8 cellular contexts compared by ENCODE assay signal in the genomic region with DNA sequence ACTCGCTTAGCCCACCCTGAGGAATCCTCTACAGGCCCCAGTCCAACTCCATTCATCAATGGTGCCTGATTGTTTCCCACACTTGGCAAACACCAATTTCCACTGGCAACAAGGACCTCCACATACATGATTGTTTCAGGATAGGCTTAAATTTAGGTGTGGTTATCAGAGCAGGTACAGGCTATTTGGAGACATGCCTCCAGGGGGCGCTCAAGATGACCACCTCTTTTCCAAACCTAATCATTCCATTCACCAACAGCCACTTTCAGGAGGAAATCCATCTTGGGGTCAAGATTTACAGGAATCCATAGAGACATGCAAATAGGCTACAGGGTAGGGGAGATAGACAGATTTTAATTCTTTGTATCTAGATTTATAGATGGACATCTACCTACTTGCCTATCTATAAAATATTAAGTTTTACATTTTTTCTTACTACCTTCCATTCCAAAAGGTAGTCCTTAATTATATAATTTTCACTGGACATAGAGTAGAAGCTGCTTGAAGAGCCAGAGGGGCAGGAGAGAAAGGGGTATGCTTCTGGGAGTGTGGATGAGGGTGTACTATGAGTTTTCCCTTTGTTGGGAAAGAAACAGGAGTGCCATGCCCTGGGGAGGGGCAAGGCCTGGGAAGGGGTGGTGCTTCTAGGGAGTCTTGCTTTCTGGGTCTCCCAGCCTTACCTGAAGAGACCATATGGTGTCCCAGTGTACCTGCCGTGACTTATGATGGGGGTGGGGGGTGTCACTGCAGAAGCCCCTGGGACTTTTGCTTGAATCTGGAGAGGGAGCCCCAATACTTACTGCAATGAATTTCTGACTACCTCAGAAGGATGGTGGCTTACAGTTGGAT. TPM values are rescaled to one million over a fixed set of nuclear protein-coding genes. Genes with fewer than 3 reads are reported as not detected.
DNase-seq lines count a peak whose midpoint lies in the region; ATAC-seq and TF ChIP-seq lines count a peak whose summit lies in the region.

No MANE protein-coding gene starts in this region.

- CTCF ChIA-PET in PC-9 (lab: Charles Lee), result no interaction called here

- H4K20me1 ChIP-seq in PC-9 (ENCODE audit: insufficient read depth) (no peaks in the 10 kb centered on the region), hepatocyte (ENCODE audit: insufficient read depth, poor library complexity, severe bottlenecking) (no peaks in the 10 kb centered on the region)

- no peak overlapping the region for H3K4me2 ChIP-seq in PC-9
- H3K4me2 ChIP-seq in hepatocyte, result no peak overlapping the region

- no peaks in the 10 kb centered on the region for H3F3A ChIP-seq in PC-9 (ENCODE audit: insufficient read depth, low read depth)

- H3K4me3 ChIP-seq in BE2C (ENCODE audit: low read depth, low read length) (no peak overlapping the region), PC-9 (no peak overlapping the region), hepatocyte (no peak overlapping the region)

- no peak for ATAC-seq in GM21367 (IDR thresholded peaks at IDR 0.05; ENCODE audit: unreplicated experiment)

- no peak overlapping the region for H2AFZ ChIP-seq in PC-9
- no peak overlapping the region for H2AFZ ChIP-seq in hepatocyte

- 50% methylated on average over 3 of the region's 3 CpGs for WGBS in hepatocyte (ENCODE audit: low lambda C conversion rate, missing lambda C conversion rate)

- H3K79me2 ChIP-seq in PC-9 (ENCODE audit: low read depth), result no peaks in the 10 kb centered on the region
- no peaks in the 10 kb centered on the region for H3K79me2 ChIP-seq in hepatocyte

- H3K9me2 ChIP-seq in PC-9 (ENCODE audit: insufficient read depth) (no peaks in the 10 kb centered on the region), hepatocyte (replicated peaks; ENCODE audit: insufficient read depth) (no peaks in the 10 kb centered on the region)

- H3K27ac ChIP-seq in PC-9, result no peak overlapping the region
- H3K27ac ChIP-seq in hepatocyte, result no peak overlapping the region

- TF ChIP-seq CTCF in BE2C (IDR thresholded peaks at IDR 0.05; ENCODE audit: low read depth, low read length) (peak; percentile 88), GM12874 (IDR thresholded peaks at IDR 0.05; ENCODE audit: insufficient read depth, low read depth, low read length) (peak; percentile 73), PC-9 (conservative IDR thresholded peaks at IDR 0.05) (peak; percentile 70), hepatocyte (IDR thresholded peaks at IDR 0.05; ENCODE audit: poor library complexity) (peak; percentile 49)

- H3K27me3 ChIP-seq in BE2C (no peaks in the 10 kb centered on the region), PC-9 (ENCODE audit: insufficient read depth, low read depth) (peaks cover 2% of the 10 kb centered on the region; the same call in 1 of the 2 replicates), hepatocyte (peaks cover 7% of the 10 kb centered on the region)

- BruUV-seq in PC-9 (replicated peaks; lab: Mats Ljungman, UMichigan), result no TSS peak

- DNase-seq in BE2C (peak; percentile 51), PC-9 (peak in 1 of 2 experiments; percentile 14), hepatocyte (ENCODE audit: low spot score) (no peak), GM19240 (ENCODE audit: insufficient read length, low spot score) (no peak), NCI-H345 treated with DMSO at 0.1 percent for 48 hours (lab: John Stamatoyannopoulos, UW; ENCODE audit: unreplicated experiment) (no peak), foreskin melanocyte (no peak)

- POLR2A ChIA-PET in PC-9 (lab: Charles Lee; ENCODE audit: unreplicated experiment), result no interaction called here

- no peaks in the 10 kb centered on the region for H3K36me3 ChIP-seq in BE2C
- no peaks in the 10 kb centered on the region for H3K36me3 ChIP-seq in PC-9 (ENCODE audit: low read depth)
- no peaks in the 10 kb centered on the region for H3K36me3 ChIP-seq in hepatocyte (replicated peaks; ENCODE audit: insufficient read depth, low read depth)

- intact Hi-C loops in PC-9 (cut with micrococcal nuclease; ENCODE audit: unreplicated experiment), result no loop called here

- H3K4me1 ChIP-seq in BE2C (no peaks in the 10 kb centered on the region), PC-9 (replicated peaks; ENCODE audit: insufficient read depth) (no peaks in the 10 kb centered on the region), hepatocyte (ENCODE audit: insufficient read depth) (no peaks in the 10 kb centered on the region)

- H3K9me3 ChIP-seq in BE2C (no peaks in the 10 kb centered on the region), PC-9 (ENCODE audit: insufficient read depth, low read depth) (no peaks in the 10 kb centered on the region), hepatocyte (ENCODE audit: low read depth) (no peaks in the 10 kb centered on the region)

RNA-seq across cellular contexts. Expression of a gene that starts 14.1 kb away (rescaled TPM):
- 1.5 TPM for polyA plus RNA-seq in BE2C (2012; ENCODE audit: insufficient read depth, insufficient read length, low read depth)
- total RNA-seq in PC-9 (2021), result not detected in 2 replicates
- total RNA-seq in hepatocyte, result 0.37 TPM in 1 of 2 replicates, not detected in the other
- polyA plus RNA-seq in hepatocyte, result 0.19 and 0.85 TPM in 2 replicates
